17 cellular contexts compared by ENCODE assay signal in the genomic region with DNA sequence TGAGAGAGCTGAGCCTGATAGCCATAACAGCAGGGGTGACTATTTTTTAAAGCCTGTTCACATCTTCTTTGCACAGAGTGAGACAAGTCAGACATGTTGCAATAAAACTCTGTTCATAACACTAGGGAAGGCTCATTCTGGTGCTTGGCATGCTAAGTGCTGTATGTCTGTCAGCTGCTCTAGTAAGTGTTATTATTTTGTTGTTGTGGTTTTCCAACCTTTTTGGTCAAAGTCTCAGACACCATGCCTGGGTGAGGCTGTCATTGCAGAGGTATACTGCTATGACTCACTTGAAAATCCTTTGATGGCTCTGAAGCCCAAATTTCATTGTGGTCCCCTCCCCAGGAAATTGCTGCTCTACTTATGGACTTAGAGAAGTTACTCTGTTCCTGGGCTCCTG.
DNase-seq lines count a peak whose midpoint lies in the region; ATAC-seq, FAIRE-seq and TF ChIP-seq lines count a peak whose summit lies in the region.
"Had no signal": no experiment of that assay in that cellular context is flagged by ENCODE, and none has a peak within 500 bp of the region (broad histone marks: within the 10 kb centered on the region; RNA-seq: fewer than 3 reads in every experiment).

No MANE protein-coding gene starts in this region.

- H3K27ac Mint-ChIP-seq in activated CD4-positive, alpha-beta T cell treated with anti-CD3 and anti-CD28 coated beads for 36 hours = no peak overlapping the region
- H3K27ac Mint-ChIP-seq: CD4-positive, alpha-beta memory T cell had no signal

- no peak for DNase-seq in activated CD4-positive, alpha-beta T cell treated with anti-CD3 and anti-CD28 coated beads for 36 hours
- no peak for DNase-seq in activated CD4-positive, alpha-beta T cell treated with anti-CD3 and anti-CD28 coated beads, Interleukin-2, amount 50 U/mL, for 4 hours
- DNase-seq in GM04504 (ENCODE audit: low read depth) (peak; percentile 8), left colon (no peak), urothelium cell line (ENCODE audit: low spot score) (peak; percentile 25), NCI-H2029 (lab: John Stamatoyannopoulos, UW) (no peak), GM20000 (ENCODE audit: low spot score) (no peak)
- DNase-seq: 8988T; BE2C; CD4-positive, alpha-beta memory T cell; DMS79 treated with DMSO at 0.1 percent for 48 hours; EL; GOT3 had no signal

- POLR2A ChIA-PET in activated CD4-positive, alpha-beta T cell treated with anti-CD3 and anti-CD28 coated beads for 36 hours (lab: Charles Lee) = no interaction called here

- peak; percentile 35 for FAIRE-seq in urothelium cell line (lab: Jason Lieb, UNC)
- FAIRE-seq: G401.6, GM18507 had no signal

- intact Hi-C loops in activated CD4-positive, alpha-beta T cell treated with anti-CD3 and anti-CD28 coated beads for 36 hours (cut with DNase I, micrococcal nuclease) = loop anchor here (5.0 kb wide), 2 partner anchors 129 to 594 kb away; partner anchors contain the start of gene ADRA2A (in 1 of the 2)
- intact Hi-C loops in left colon (cut with DNase I, micrococcal nuclease) = no loop called here

- CTCF ChIA-PET in activated CD4-positive, alpha-beta T cell treated with anti-CD3 and anti-CD28 coated beads for 36 hours (lab: Charles Lee) = interaction anchor here (1.8 kb wide), 1 partner anchor 129 kb away, joined by 8 read pairs; the partner anchor contains the start of gene ADRA2A

- no peaks in the 10 kb centered on the region for H3K4me1 Mint-ChIP-seq in activated CD4-positive, alpha-beta T cell treated with anti-CD3 and anti-CD28 coated beads for 36 hours
- H3K4me1 Mint-ChIP-seq: CD4-positive, alpha-beta memory T cell; IgD-negative memory B cell had no signal

- H3K36me3 Mint-ChIP-seq in activated CD4-positive, alpha-beta T cell treated with anti-CD3 and anti-CD28 coated beads for 36 hours (ENCODE audit: low read depth) = no peaks in the 10 kb centered on the region
- H3K36me3 Mint-ChIP-seq: CD4-positive, alpha-beta memory T cell; IgD-negative memory B cell had no signal

- peaks cover 4% of the 10 kb centered on the region for H3K27me3 Mint-ChIP-seq in activated CD4-positive, alpha-beta T cell treated with anti-CD3 and anti-CD28 coated beads for 36 hours

- H3K9me3 Mint-ChIP-seq in activated CD4-positive, alpha-beta T cell treated with anti-CD3 and anti-CD28 coated beads for 36 hours (ENCODE audit: low read depth) = no peaks in the 10 kb centered on the region
- H3K9me3 Mint-ChIP-seq: CD4-positive, alpha-beta memory T cell; IgD-negative memory B cell had no signal

- peak; percentile 33 for ATAC-seq in activated CD4-positive, alpha-beta T cell treated with anti-CD3 and anti-CD28 coated beads for 36 hours
- ATAC-seq in left colon = peak; percentile 35
- no peak for ATAC-seq in GM18498 (IDR thresholded peaks at IDR 0.05; ENCODE audit: unreplicated experiment)

- no peak for TF ChIP-seq CTCF in GM20000 (IDR thresholded peaks at IDR 0.05; ENCODE audit: extremely low read depth, missing control alignments)

- H3K4me3 Mint-ChIP-seq in activated CD4-positive, alpha-beta T cell treated with anti-CD3 and anti-CD28 coated beads for 36 hours = no peak overlapping the region
- H3K4me3 Mint-ChIP-seq: CD4-positive, alpha-beta memory T cell; IgD-negative memory B cell had no signal

Comparison
In these comparisons a context has a peak if more than half of its experiments do, and no peak if none do; other contexts are left out.
1. DNase-seq: peak in GM04504 (single experiment) and urothelium cell line (single experiment); none in activated CD4-positive, alpha-beta T cell treated with anti-CD3 and anti-CD28 coated beads for 36 hours (single experiment), activated CD4-positive, alpha-beta T cell treated with anti-CD3 and anti-CD28 coated beads, Interleukin-2, amount 50 U/mL, for 4 hours (0 of 2), left colon (0 of 2), NCI-H2029 (single experiment) and GM20000 (single experiment).
2. intact Hi-C loops: an anchor here in activated CD4-positive, alpha-beta T cell treated with anti-CD3 and anti-CD28 coated beads for 36 hours (5.0 kb wide); none called in left colon.